ENCODE assay signal across 1 cellular context in genomic region chr4:148261861-148262260, GRCh38.
TF ChIP-seq lines count a peak whose summit lies in the region.

No MANE protein-coding gene starts in this region.

TF ChIP-seq in HEK293, 187 proteins besides CTCF, POLR2A, EP300 and RAD21 (continued from another document and continues in another):
- TF ChIP-seq PRDM4 (tag by site-specific recombination; IDR thresholded peaks at IDR 0.05), result peak; percentile 71; the same call in 1 of the 2 replicates
- TF ChIP-seq ZNF791 (tag by site-specific recombination; IDR thresholded peaks at IDR 0.05), result no peak
- 0 out of 2 replicates have a peak, but pooled peaks have one; percentile 19 for TF ChIP-seq YY1 (tag by site-specific recombination; IDR thresholded peaks at IDR 0.05)
- TF ChIP-seq HIC1 (tag by site-specific recombination; IDR thresholded peaks at IDR 0.05), result peak; percentile 41; the same call in 1 of the 2 replicates
- peak; percentile 47; the same call in 1 of the 2 replicates for TF ChIP-seq BCL11A (tag by site-specific recombination; IDR thresholded peaks at IDR 0.05; ENCODE audit: low read depth)
- TF ChIP-seq MZF1 (tag by site-specific recombination; IDR thresholded peaks at IDR 0.05; ENCODE audit: borderline replicate concordance), result peak; percentile 51; the same call in 1 of the 2 replicates
- TF ChIP-seq ZNF292 (tag by site-specific recombination; IDR thresholded peaks at IDR 0.05; ENCODE audit: borderline replicate concordance, low read depth), result no peak
- TF ChIP-seq HOXD13 (CRISPR knock-in tag; IDR thresholded peaks at IDR 0.05; ENCODE audit: borderline replicate concordance), result 0 out of 2 replicates have a peak, but pooled peaks have one; percentile 61
- 0 out of 2 replicates have a peak, but pooled peaks have one; percentile 38 for TF ChIP-seq ZNF501 (tag by site-specific recombination; IDR thresholded peaks at IDR 0.05)
- TF ChIP-seq ZFP69B (tag by site-specific recombination; IDR thresholded peaks at IDR 0.05), result no peak
- 0 out of 2 replicates have a peak, but pooled peaks have one; percentile 29 for TF ChIP-seq ZSCAN4 (tag by site-specific recombination; IDR thresholded peaks at IDR 0.05)
- no peak for TF ChIP-seq ZBTB48 (tag by site-specific recombination; IDR thresholded peaks at IDR 0.05)
- TF ChIP-seq BCL11B (tag by site-specific recombination; IDR thresholded peaks at IDR 0.05; ENCODE audit: low read depth), result peak; percentile 26; the same call in 1 of the 2 replicates
- no peak for TF ChIP-seq SALL2 (tag by site-specific recombination; IDR thresholded peaks at IDR 0.05; ENCODE audit: borderline replicate concordance)
- peak; percentile 83 for TF ChIP-seq ZNF580 (tag by site-specific recombination; IDR thresholded peaks at IDR 0.05)
- 0 out of 2 replicates have a peak, but pooled peaks have one; percentile 17 for TF ChIP-seq ZNF146 (tag by site-specific recombination; IDR thresholded peaks at IDR 0.05)
- no peak for TF ChIP-seq ZFP41 (tag by site-specific recombination; IDR thresholded peaks at IDR 0.05; ENCODE audit: borderline replicate concordance)
- no peak for TF ChIP-seq SETDB1 (IDR thresholded peaks at IDR 0.05; ENCODE audit: insufficient read length, low read length)
- TF ChIP-seq ZNF354C (tag by site-specific recombination; IDR thresholded peaks at IDR 0.05; ENCODE audit: borderline replicate concordance, low read depth), result no peak
- TF ChIP-seq TSHZ1 (tag by site-specific recombination; IDR thresholded peaks at IDR 0.05; ENCODE audit: borderline replicate concordance), result peak; percentile 67; the same call in 1 of the 2 replicates
- TF ChIP-seq ZNF654 (tag by site-specific recombination; IDR thresholded peaks at IDR 0.05; ENCODE audit: low read depth), result 0 out of 2 replicates have a peak, but pooled peaks have one; percentile 3
- TF ChIP-seq ZNF350 (tag by site-specific recombination; IDR thresholded peaks at IDR 0.05), result no peak
- peak; percentile 98 for TF ChIP-seq PRDM6 (tag by site-specific recombination; IDR thresholded peaks at IDR 0.05)
- peak; percentile 68 for TF ChIP-seq ZNF629 (tag by site-specific recombination; IDR thresholded peaks at IDR 0.05)
- TF ChIP-seq ZNF768 (tag by site-specific recombination; IDR thresholded peaks at IDR 0.05), result no peak
- 0 out of 2 replicates have a peak, but pooled peaks have one; percentile 9 for TF ChIP-seq ZNF449 (tag by site-specific recombination; IDR thresholded peaks at IDR 0.05)
- TF ChIP-seq ZBTB21 (tag by site-specific recombination; IDR thresholded peaks at IDR 0.05), result no peak
- peak; percentile 77 for TF ChIP-seq INSM2 (tag by site-specific recombination; IDR thresholded peaks at IDR 0.05)
- TF ChIP-seq ZNF2 (tag by site-specific recombination; IDR thresholded peaks at IDR 0.05), result peak; percentile 85
- peak; percentile 84 for TF ChIP-seq KLF10 (tag by site-specific recombination; IDR thresholded peaks at IDR 0.05)
- TF ChIP-seq REST (tag by site-specific recombination; IDR thresholded peaks at IDR 0.05), result no peak
- peak; percentile 84 for TF ChIP-seq OVOL3 (tag by site-specific recombination; IDR thresholded peaks at IDR 0.05)
- TF ChIP-seq ZNF274 (IDR thresholded peaks at IDR 0.05; ENCODE audit: low read length), result no peak
- no peak for TF ChIP-seq ZNF274 (tag by site-specific recombination; IDR thresholded peaks at IDR 0.05; ENCODE audit: borderline replicate concordance)
- TF ChIP-seq KLF7 (tag by site-specific recombination; IDR thresholded peaks at IDR 0.05; ENCODE audit: borderline replicate concordance), result 0 out of 2 replicates have a peak, but pooled peaks have one; percentile 41
- peak; percentile 63 for TF ChIP-seq WT1 (tag by site-specific recombination; IDR thresholded peaks at IDR 0.05)
- TF ChIP-seq FEZF1 (tag by site-specific recombination; IDR thresholded peaks at IDR 0.05), result peak; percentile 91
- no peak for TF ChIP-seq ZNF548 (tag by site-specific recombination; IDR thresholded peaks at IDR 0.05)
- 0 out of 2 replicates have a peak, but pooled peaks have one; percentile 46 for TF ChIP-seq KLF8 (tag by site-specific recombination; IDR thresholded peaks at IDR 0.05)
- TF ChIP-seq SCRT1 (tag by site-specific recombination; IDR thresholded peaks at IDR 0.05; ENCODE audit: borderline replicate concordance), result peak; percentile 53; the same call in 1 of the 2 replicates
- no peak for TF ChIP-seq ZNF660 (tag by site-specific recombination; IDR thresholded peaks at IDR 0.05)
- peak; percentile 38; the same call in 1 of the 2 replicates for TF ChIP-seq ZNF561 (tag by site-specific recombination; IDR thresholded peaks at IDR 0.05; ENCODE audit: borderline replicate concordance)
- peak; percentile 77; the same call in 1 of the 2 replicates for TF ChIP-seq OSR2 (tag by site-specific recombination; IDR thresholded peaks at IDR 0.05)
- peak; percentile 89 for TF ChIP-seq ZXDB (tag by site-specific recombination; IDR thresholded peaks at IDR 0.05)
- TF ChIP-seq GLIS1 (tag by site-specific recombination; IDR thresholded peaks at IDR 0.05), result no peak
